8 cellular contexts compared by ENCODE assay signal in genomic region chr4:26985836-26986235, GRCh38.
DNase-seq lines count a peak whose midpoint lies in the region; ATAC-seq lines count a peak whose summit lies in the region.

No MANE protein-coding gene starts in this region.

- H3K4me1 Mint-ChIP-seq in immature natural killer cell = peaks cover 36 to 66% of the 10 kb centered on the region in 2 donors

- H3K36me3 Mint-ChIP-seq in immature natural killer cell = peaks cover 0 to 8% (median 0%) of the 10 kb centered on the region in 3 donors

- H3K4me3 Mint-ChIP-seq in immature natural killer cell = peak overlapping the region in 3 of 5 donors; percentile 50 to 61 (median 59)

- DNase-seq in NCI-H82 (lab: John Stamatoyannopoulos, UW) (peak; percentile 10), immature natural killer cell (peak; percentile 28 to 39 (median 38)), AG08396 (ENCODE audit: low spot score) (no peak), NCI-H2081 (lab: John Stamatoyannopoulos, UW) (no peak), cerebellar nuclear complex (lab: John Stamatoyannopoulos, UW) (no peak), NCI-H510A treated with DMSO at 0.1 percent for 48 hours (lab: John Stamatoyannopoulos, UW) (no peak)

- peak overlapping the region in 3 of 6 donors; percentile 21 to 55 (median 38) for H3K27ac Mint-ChIP-seq in immature natural killer cell

- no peaks in the 10 kb centered on the region for H3K9me3 Mint-ChIP-seq in immature natural killer cell

- peaks cover 0 to 3% (median 0%) of the 10 kb centered on the region in 3 donors for H3K27me3 Mint-ChIP-seq in immature natural killer cell (ENCODE audit: low read depth in 3 of 3)

- peak; percentile 78 for ATAC-seq in GM18873 (IDR thresholded peaks at IDR 0.05; ENCODE audit: low FRiP score, unreplicated experiment)
- ATAC-seq in HG02610 (IDR thresholded peaks at IDR 0.05; ENCODE audit: unreplicated experiment) = peak; percentile 72

Comparison
In these comparisons a context has a peak if more than half of its experiments do, and no peak if none do; other contexts are left out.
1. DNase-seq: peak in NCI-H82 (single experiment) and immature natural killer cell (3 of 3); none in AG08396 (single experiment), NCI-H2081 (0 of 2), cerebellar nuclear complex (0 of 2) and NCI-H510A treated with DMSO at 0.1 percent for 48 hours (single experiment).